8 cellular contexts compared by ENCODE assay signal in the genomic region with DNA sequence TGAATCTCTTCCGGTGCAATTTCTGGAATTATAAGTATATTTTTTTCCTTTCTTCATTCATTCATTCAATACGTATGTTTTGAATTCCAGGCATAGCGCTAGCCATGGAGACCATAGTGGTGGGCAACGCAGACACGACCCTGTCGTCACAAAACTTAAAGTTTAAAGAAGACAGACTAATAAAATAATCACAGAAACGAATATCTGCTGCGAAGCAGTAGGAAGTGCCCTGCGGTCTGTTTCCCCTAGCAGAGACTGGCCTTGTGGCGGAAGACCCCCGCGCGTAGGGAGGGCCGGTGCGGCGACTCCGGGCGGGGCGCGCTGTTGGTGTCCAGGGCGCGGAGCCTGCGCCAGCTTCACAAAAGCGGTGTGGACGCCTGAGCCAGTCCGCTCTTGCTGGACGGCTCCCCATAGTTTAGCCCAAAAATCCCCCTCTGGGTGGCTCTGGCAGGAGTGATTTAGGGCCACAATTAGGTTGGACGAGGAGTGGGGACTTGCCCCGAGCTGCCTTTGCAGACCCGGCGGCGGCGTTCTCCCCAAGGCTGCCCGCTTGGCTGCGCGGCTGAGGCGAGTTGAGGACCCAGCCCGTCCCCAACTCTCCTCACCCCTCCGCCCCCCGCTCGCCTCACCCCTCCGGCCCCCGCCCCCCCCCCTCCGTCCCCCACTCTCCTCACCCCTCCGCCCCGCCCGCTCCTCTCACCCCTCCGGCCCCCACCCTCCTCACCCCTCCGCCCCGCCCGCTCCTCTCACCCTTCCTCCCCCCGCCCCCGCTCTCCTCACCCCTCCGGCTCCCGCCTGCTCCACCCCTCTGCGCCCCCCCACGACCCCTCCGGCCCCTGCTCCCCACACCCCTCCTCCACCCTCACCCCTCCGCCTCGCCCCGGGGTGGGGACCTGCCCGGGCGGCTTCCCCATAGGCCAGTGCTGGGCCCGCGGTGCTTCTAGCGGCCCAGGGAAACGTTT. TPM values are rescaled to one million over a fixed set of nuclear protein-coding genes. Genes with fewer than 3 reads are reported as not detected.
DNase-seq lines count a peak whose midpoint lies in the region; ATAC-seq, FAIRE-seq and TF ChIP-seq lines count a peak whose summit lies in the region.

No MANE protein-coding gene starts in this region.

- intact Hi-C loops in CD4-positive, alpha-beta memory T cell (cut with micrococcal nuclease), result loop anchor here (2.0 kb wide), 1 partner anchor 15 kb away; a partner anchor contains a TSS
- intact Hi-C loops in kidney (cut with DNase I) (no loop called here), A673 (cut with micrococcal nuclease; ENCODE audit: unreplicated experiment) (no loop called here)

- H3K27me3 ChIP-seq in CD4-positive, alpha-beta memory T cell (ENCODE audit: insufficient read depth, low read length), result no peaks in the 10 kb centered on the region
- H3K27me3 ChIP-seq in HUES6 (ENCODE audit: control insufficient read depth, insufficient read depth, low read length), result no peaks in the 10 kb centered on the region
- H3K27me3 ChIP-seq in A673 (replicated peaks; ENCODE audit: insufficient read depth, low read depth, low read length, poor library complexity), result no peaks in the 10 kb centered on the region

- no peaks in the 10 kb centered on the region for H3K9me3 Mint-ChIP-seq in CD4-positive, alpha-beta memory T cell
- H3K9me3 Mint-ChIP-seq in brain, result peaks cover 0 to 2% (median 0%) of the 10 kb centered on the region in 5 experiments
- H3K9me3 Mint-ChIP-seq in stimulated activated naive B cell treated with anti-CD40 and anti-IgM and Interleukin-4, amounts not matched to agents 10 μg/mL and 1 μg/mL and 100 μg/mL, for 72 hours, result no peaks in the 10 kb centered on the region

- peak overlapping the region; percentile 39 to 89 (median 78) for H3K27ac Mint-ChIP-seq in CD4-positive, alpha-beta memory T cell
- H3K27ac Mint-ChIP-seq in brain, result peak overlapping the region in 1 of 5 experiments; percentile 56
- peak overlapping the region; percentile 59 for H3K27ac Mint-ChIP-seq in stimulated activated naive B cell treated with anti-CD40 and anti-IgM and Interleukin-4, amounts not matched to agents 10 μg/mL and 1 μg/mL and 100 μg/mL, for 72 hours

- peaks cover 13 to 30% (median 23%) of the 10 kb centered on the region in 4 donors for H3K4me1 Mint-ChIP-seq in CD4-positive, alpha-beta memory T cell
- peaks cover 28% of the 10 kb centered on the region for H3K4me1 Mint-ChIP-seq in brain
- peaks cover 6 to 17% of the 10 kb centered on the region in 2 donors for H3K4me1 Mint-ChIP-seq in stimulated activated naive B cell treated with anti-CD40 and anti-IgM and Interleukin-4, amounts not matched to agents 10 μg/mL and 1 μg/mL and 100 μg/mL, for 72 hours

- DNase-seq in CD4-positive, alpha-beta memory T cell, result peak in 2 of 5 donors; percentile 6 to 17
- DNase-seq in kidney, result no peak
- DNase-seq in stimulated activated naive B cell treated with anti-CD40 and anti-IgM and Interleukin-4, amounts not matched to agents 10 μg/mL and 1 μg/mL and 100 μg/mL, for 72 hours, result no peak
- no peak for DNase-seq in superior temporal gyrus (ENCODE audit: extremely low spot score)
- no peak for DNase-seq in NCI-H2029 (lab: John Stamatoyannopoulos, UW)
- no peak for DNase-seq in A673 (ENCODE audit: low spot score)

- H3K36me3 ChIP-seq in CD4-positive, alpha-beta memory T cell (ENCODE audit: insufficient read depth, low read length), result no peaks in the 10 kb centered on the region
- H3K36me3 ChIP-seq in HUES6 (ENCODE audit: control insufficient read depth, insufficient read depth, low read length), result no peaks in the 10 kb centered on the region
- no peaks in the 10 kb centered on the region for H3K36me3 ChIP-seq in kidney (ENCODE audit: control insufficient read depth in 1 of 2, insufficient read depth in 2 of 2, low read length in 2 of 2)
- no peaks in the 10 kb centered on the region for H3K36me3 ChIP-seq in A673 (ENCODE audit: insufficient read depth, low read length, poor library complexity, severe bottlenecking)

- H3K4me1 ChIP-seq in CD4-positive, alpha-beta memory T cell (ENCODE audit: insufficient read depth, low read length), result peaks cover 15% of the 10 kb centered on the region
- H3K4me1 ChIP-seq in HUES6 (ENCODE audit: control insufficient read depth, insufficient read depth, low read length), result peaks cover 24% of the 10 kb centered on the region
- peaks cover 0 to 3% of the 10 kb centered on the region in 2 donors for H3K4me1 ChIP-seq in kidney (ENCODE audit: control insufficient read depth in 1 of 2, insufficient read depth in 1 of 2, low read depth in 1 of 2, low read length in 2 of 2)
- no peaks in the 10 kb centered on the region for H3K4me1 ChIP-seq in A673 (ENCODE audit: insufficient read depth, low read length, poor library complexity, severe bottlenecking)

- peak overlapping the region; percentile 9 for H3K27ac ChIP-seq in CD4-positive, alpha-beta memory T cell (ENCODE audit: low read depth, low read length)
- H3K27ac ChIP-seq in HUES6 (ENCODE audit: low read depth, low read length) (peak overlapping the region; percentile 88), kidney (ENCODE audit: low read depth in 2 of 2, low read length in 2 of 2) (no peak overlapping the region), A673 (ENCODE audit: low read depth, low read length, poor library complexity, severe bottlenecking) (no peak overlapping the region)

- peak overlapping the region; percentile 52 to 90 (median 80) for H3K4me3 Mint-ChIP-seq in CD4-positive, alpha-beta memory T cell
- peak overlapping the region; percentile 38 to 78 (median 63) for H3K4me3 Mint-ChIP-seq in brain
- peak overlapping the region; percentile 78 to 85 for H3K4me3 Mint-ChIP-seq in stimulated activated naive B cell treated with anti-CD40 and anti-IgM and Interleukin-4, amounts not matched to agents 10 μg/mL and 1 μg/mL and 100 μg/mL, for 72 hours

- POLR2A ChIA-PET in CD4-positive, alpha-beta memory T cell (lab: Charles Lee; ENCODE audit: partially characterized antibody), result no interaction called here
- POLR2A ChIA-PET in A673 (lab: Charles Lee; ENCODE audit: low non-redundant PET), result no interaction called here

- CTCF ChIA-PET in CD4-positive, alpha-beta memory T cell (lab: Charles Lee; ENCODE audit: partially characterized antibody), result no interaction called here
- CTCF ChIA-PET in A673 (lab: Charles Lee), result no interaction called here

- FAIRE-seq in kidney (lab: Jason Lieb, UNC), result no peak

- peaks cover 9 to 15% of the 10 kb centered on the region in 2 donors for H3K27me3 Mint-ChIP-seq in CD4-positive, alpha-beta memory T cell
- H3K27me3 Mint-ChIP-seq in brain, result peaks cover 14% of the 10 kb centered on the region
- H3K27me3 Mint-ChIP-seq in stimulated activated naive B cell treated with anti-CD40 and anti-IgM and Interleukin-4, amounts not matched to agents 10 μg/mL and 1 μg/mL and 100 μg/mL, for 72 hours, result peaks cover 9 to 13% of the 10 kb centered on the region in 2 donors

- H3K9ac ChIP-seq in HUES6 (ENCODE audit: low read length) (peak overlapping the region; percentile 73), kidney (ENCODE audit: low read length in 2 of 2) (no peak overlapping the region)

- TF ChIP-seq CTCF in brain (conservative IDR thresholded peaks at IDR 0.05), result no peak
- TF ChIP-seq CTCF in kidney (IDR thresholded peaks at IDR 0.05; ENCODE audit: borderline replicate concordance, extremely low read depth, insufficient read depth), result no peak
- no peak for TF ChIP-seq CTCF in A673 (conservative IDR thresholded peaks at IDR 0.05; ENCODE audit: low read depth, low read length)

- no peaks in the 10 kb centered on the region for H3K36me3 Mint-ChIP-seq in CD4-positive, alpha-beta memory T cell
- no peaks in the 10 kb centered on the region for H3K36me3 Mint-ChIP-seq in brain
- peaks cover 0 to 6% of the 10 kb centered on the region in 2 donors for H3K36me3 Mint-ChIP-seq in stimulated activated naive B cell treated with anti-CD40 and anti-IgM and Interleukin-4, amounts not matched to agents 10 μg/mL and 1 μg/mL and 100 μg/mL, for 72 hours

- no TSS peak for BruUV-seq in A673 (replicated peaks; lab: Mats Ljungman, UMichigan)

- H3K4me3 ChIP-seq in CD4-positive, alpha-beta memory T cell (ENCODE audit: low read length in 2 of 2), result peak overlapping the region in 1 of 2 donors; percentile 43
- H3K4me3 ChIP-seq in HUES6 (ENCODE audit: low read depth, low read length) (peak overlapping the region; percentile 78), kidney (ENCODE audit: low read length in 2 of 2) (peak overlapping the region; percentile 66 to 68), A673 (ENCODE audit: low read depth, low read length, poor library complexity, severe bottlenecking) (no peak overlapping the region)

- no peaks in the 10 kb centered on the region for H3K9me3 ChIP-seq in CD4-positive, alpha-beta memory T cell (ENCODE audit: control insufficient read depth in 1 of 2, low read length in 2 of 2)
- H3K9me3 ChIP-seq in HUES6 (ENCODE audit: control insufficient read depth, insufficient read depth, low read depth, low read length) (no peaks in the 10 kb centered on the region), kidney (ENCODE audit: control insufficient read depth in 1 of 2, low read length in 2 of 2) (no peaks in the 10 kb centered on the region), A673 (ENCODE audit: low read depth, low read length, poor library complexity, severe bottlenecking) (no peaks in the 10 kb centered on the region)

- ATAC-seq in stimulated activated naive B cell treated with anti-CD40 and anti-IgM and Interleukin-4, amounts not matched to agents 10 μg/mL and 1 μg/mL and 100 μg/mL, for 72 hours (replicated peaks), result peak; percentile 61 to 67

RNA-seq across cellular contexts. Expression of a gene that starts 14.2 kb away (rescaled TPM):
- 1 to 10 TPM; 3.4 to 4.5 TPM for total RNA-seq in CD4-positive, alpha-beta memory T cell
- polyA plus RNA-seq in CD4-positive, alpha-beta memory T cell, result under 1 TPM in 1 of 2 donors, not detected in 1; 0.25 TPM
- polyA plus RNA-seq in brain (ENCODE audit: insufficient read depth, low read depth, low replicate concordance) (2.3 TPM), kidney (ENCODE audit: insufficient read depth, low read depth, low replicate concordance) (5.5 TPM)
- total RNA-seq in kidney (26.3 TPM), A673 (2021) (13.1 and 14.2 TPM in 2 replicates)

Comparison
In these comparisons a context has a peak if more than half of its experiments do, and no peak if none do; other contexts are left out.
1. H3K27ac ChIP-seq: peak in CD4-positive, alpha-beta memory T cell (single experiment) and HUES6 (single experiment); none in kidney (0 of 2) and A673 (single experiment).
2. Peak in every context shown above with its lines, with median percentiles within 50 percentile points of each other: H3K4me3 Mint-ChIP-seq.